In genomic region chr17:82217530-82218204, GRCh38 we compare ENCODE assay signal across 2 cellular contexts.
A peak's percentile ranks its signal among the peaks of the same experiment; 100 is the strongest.
TF ChIP-seq lines count a peak whose summit lies in the region.

No MANE protein-coding gene starts in this region.

TF ChIP-seq in GM12878, 131 proteins besides CTCF, POLR2A, EP300 and RAD21:
- TF ChIP-seq PML (IDR thresholded peaks at IDR 0.05; ENCODE audit: low read length) (no peak), EZH2 (IDR thresholded peaks at IDR 0.05; ENCODE audit: borderline replicate concordance, control insufficient read depth, low read depth, low read length) (no peak), MEF2B (IDR thresholded peaks at IDR 0.05; ENCODE audit: partially characterized antibody, poor library complexity, severe bottlenecking) (no peak), TAF1 (IDR thresholded peaks at IDR 0.05; ENCODE audit: borderline replicate concordance, low read depth, low read length) (no peak), CREB1 (IDR thresholded peaks at IDR 0.05; ENCODE audit: low read depth) (no peak), REST (IDR thresholded peaks at IDR 0.05; ENCODE audit: low read depth, low read length) (no peak), BRCA1 (IDR thresholded peaks at IDR 0.05; ENCODE audit: low read depth, low read length) (no peak), ZNF622 (IDR thresholded peaks at IDR 0.05) (no peak), PAX5 (IDR thresholded peaks at IDR 0.05; ENCODE audit: borderline replicate concordance, low read depth, low read length) (no peak), PRDM15 (CRISPR knock-in tag; IDR thresholded peaks at IDR 0.05) (no peak), PKNOX1 (IDR thresholded peaks at IDR 0.05) (no peak), RELB (IDR thresholded peaks at IDR 0.05; ENCODE audit: low read depth) (no peak), BACH1 (IDR thresholded peaks at IDR 0.05; ENCODE audit: borderline replicate concordance) (no peak), MXI1 (IDR thresholded peaks at IDR 0.05; ENCODE audit: low read depth, low read length) (no peak), SREBF2 (IDR thresholded peaks at IDR 0.05; ENCODE audit: low read length) (no peak), RUNX3 (IDR thresholded peaks at IDR 0.05; ENCODE audit: low read length) (no peak), BCL11A (IDR thresholded peaks at IDR 0.05; ENCODE audit: low read depth, low read length) (no peak), NBN (IDR thresholded peaks at IDR 0.05) (no peak)

TF ChIP-seq in HepG2, 621 proteins besides CTCF, POLR2A, EP300 and RAD21 (continues in another document):
- peak; percentile 75 for TF ChIP-seq ZBTB7A (CRISPR knock-in tag; IDR thresholded peaks at IDR 0.05)
- no peak for TF ChIP-seq ZNF496 (CRISPR knock-in tag; IDR thresholded peaks at IDR 0.05; ENCODE audit: insufficient replicate concordance)
- TF ChIP-seq ZNF329 (CRISPR knock-in tag; IDR thresholded peaks at IDR 0.05; ENCODE audit: low read depth): peak; percentile 77; the same call in 1 of the 2 replicates
- peak; percentile 24 for TF ChIP-seq RBM39 (IDR thresholded peaks at IDR 0.05; ENCODE audit: low read depth, low read length, poor library complexity, severe bottlenecking)
- TF ChIP-seq PATZ1 (CRISPR knock-in tag; IDR thresholded peaks at IDR 0.05): peak; percentile 99
- TF ChIP-seq TFDP2 (CRISPR knock-in tag; IDR thresholded peaks at IDR 0.05): peak; percentile 55
- TF ChIP-seq ZNF674 (CRISPR knock-in tag; IDR thresholded peaks at IDR 0.05; ENCODE audit: low read depth): no peak
- no peak for TF ChIP-seq MBD4 (IDR thresholded peaks at IDR 0.05; ENCODE audit: borderline replicate concordance, low read length)
- TF ChIP-seq RBM22 (optimal IDR thresholded peaks at IDR 0.05; ENCODE audit: low read length): no peak
- TF ChIP-seq, protein P1, sequence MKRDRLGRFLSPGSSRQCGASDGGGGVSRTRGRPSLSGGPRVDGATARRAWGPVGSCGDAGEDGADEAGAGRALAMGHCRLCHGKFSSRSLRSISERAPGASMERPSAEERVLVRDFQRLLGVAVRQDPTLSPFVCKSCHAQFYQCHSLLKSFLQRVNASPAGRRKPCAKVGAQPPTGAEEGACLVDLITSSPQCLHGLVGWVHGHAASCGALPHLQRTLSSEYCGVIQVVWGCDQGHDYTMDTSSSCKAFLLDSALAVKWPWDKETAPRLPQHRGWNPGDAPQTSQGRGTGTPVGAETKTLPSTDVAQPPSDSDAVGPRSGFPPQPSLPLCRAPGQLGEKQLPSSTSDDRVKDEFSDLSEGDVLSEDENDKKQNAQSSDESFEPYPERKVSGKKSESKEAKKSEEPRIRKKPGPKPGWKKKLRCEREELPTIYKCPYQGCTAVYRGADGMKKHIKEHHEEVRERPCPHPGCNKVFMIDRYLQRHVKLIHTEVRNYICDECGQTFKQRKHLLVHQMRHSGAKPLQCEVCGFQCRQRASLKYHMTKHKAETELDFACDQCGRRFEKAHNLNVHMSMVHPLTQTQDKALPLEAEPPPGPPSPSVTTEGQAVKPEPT (CRISPR knock-in tag; IDR thresholded peaks at IDR 0.05; ENCODE audit: low read depth): 0 out of 2 replicates have a peak, but pooled peaks have one; percentile 63
- TF ChIP-seq ZNF207 (IDR thresholded peaks at IDR 0.05; ENCODE audit: borderline replicate concordance): no peak
- peak; percentile 85; the same call in 1 of the 2 replicates for TF ChIP-seq ZBTB20 (CRISPR knock-in tag; IDR thresholded peaks at IDR 0.05; ENCODE audit: borderline replicate concordance, low read depth)
- no peak for TF ChIP-seq PRMT3 (CRISPR knock-in tag; IDR thresholded peaks at IDR 0.05; ENCODE audit: borderline replicate concordance, low read depth)
- no peak for TF ChIP-seq ELF4 (CRISPR knock-in tag; IDR thresholded peaks at IDR 0.05; ENCODE audit: borderline replicate concordance)
- peak; percentile 40; the same call in 1 of the 2 replicates for TF ChIP-seq ZBTB37 (CRISPR knock-in tag; IDR thresholded peaks at IDR 0.05)
- peak; percentile 67 for TF ChIP-seq ZNF350 (CRISPR knock-in tag; IDR thresholded peaks at IDR 0.05; ENCODE audit: borderline replicate concordance, low read depth)
- TF ChIP-seq, protein P2, sequence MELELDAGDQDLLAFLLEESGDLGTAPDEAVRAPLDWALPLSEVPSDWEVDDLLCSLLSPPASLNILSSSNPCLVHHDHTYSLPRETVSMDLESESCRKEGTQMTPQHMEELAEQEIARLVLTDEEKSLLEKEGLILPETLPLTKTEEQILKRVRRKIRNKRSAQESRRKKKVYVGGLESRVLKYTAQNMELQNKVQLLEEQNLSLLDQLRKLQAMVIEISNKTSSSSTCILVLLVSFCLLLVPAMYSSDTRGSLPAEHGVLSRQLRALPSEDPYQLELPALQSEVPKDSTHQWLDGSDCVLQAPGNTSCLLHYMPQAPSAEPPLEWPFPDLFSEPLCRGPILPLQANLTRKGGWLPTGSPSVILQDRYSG (CRISPR knock-in tag; IDR thresholded peaks at IDR 0.05): peak; percentile 88
- no peak for TF ChIP-seq ZNF788 (CRISPR knock-in tag; IDR thresholded peaks at IDR 0.05; ENCODE audit: borderline replicate concordance)
- peak; percentile 55; the same call in 1 of the 2 replicates for TF ChIP-seq CHD2 (IDR thresholded peaks at IDR 0.05; ENCODE audit: low read depth, low read length)
- no peak for TF ChIP-seq ONECUT2 (CRISPR knock-in tag; IDR thresholded peaks at IDR 0.05)
- TF ChIP-seq ISL2 (CRISPR knock-in tag; IDR thresholded peaks at IDR 0.05): peak; percentile 49
- TF ChIP-seq GATAD2A (CRISPR knock-in tag; IDR thresholded peaks at IDR 0.05): peak; percentile 85; the same call in 1 of the 2 replicates
- TF ChIP-seq YEATS2 (CRISPR knock-in tag; IDR thresholded peaks at IDR 0.05; ENCODE audit: borderline replicate concordance): peak; percentile 71; the same call in 1 of the 2 replicates
- peak; percentile 97 for TF ChIP-seq ZNF589 (CRISPR knock-in tag; conservative IDR thresholded peaks at IDR 0.05)
- TF ChIP-seq REL (CRISPR knock-in tag; conservative IDR thresholded peaks at IDR 0.05): peak; percentile 67; the same call in 1 of the 2 replicates
- TF ChIP-seq ZNF780A (CRISPR knock-in tag; IDR thresholded peaks at IDR 0.05): no peak; the same call in 1 of the 2 replicates
- peak; percentile 59; the same call in 1 of the 2 replicates for TF ChIP-seq ZNF263 (CRISPR knock-in tag; IDR thresholded peaks at IDR 0.05)
- TF ChIP-seq WIZ (CRISPR knock-in tag; IDR thresholded peaks at IDR 0.05): peak; percentile 84; the same call in 1 of the 2 replicates
- 0 out of 2 replicates have a peak, but pooled peaks have one; percentile 35 for TF ChIP-seq ZNF138 (CRISPR knock-in tag; IDR thresholded peaks at IDR 0.05; ENCODE audit: low read depth)
- TF ChIP-seq HDAC1 (CRISPR knock-in tag; IDR thresholded peaks at IDR 0.05): peak; percentile 55
- peak; percentile 27; the same call in 1 of the 2 replicates for TF ChIP-seq MEIS1 (CRISPR knock-in tag; IDR thresholded peaks at IDR 0.05; ENCODE audit: borderline replicate concordance)
- peak; percentile 56; the same call in 1 of the 2 replicates for TF ChIP-seq NRL (CRISPR knock-in tag; IDR thresholded peaks at IDR 0.05; ENCODE audit: borderline replicate concordance)
- TF ChIP-seq NFE2L2 (IDR thresholded peaks at IDR 0.05; ENCODE audit: low read length): peak; percentile 90
- TF ChIP-seq BHLHE40 (IDR thresholded peaks at IDR 0.05; ENCODE audit: low read length): no peak
- peak; percentile 74 for TF ChIP-seq IKZF4 (CRISPR knock-in tag; IDR thresholded peaks at IDR 0.05; ENCODE audit: borderline replicate concordance, low read depth, not compliant biosample characterization)
- TF ChIP-seq SPEN (CRISPR knock-in tag; IDR thresholded peaks at IDR 0.05; ENCODE audit: low read depth): peak; percentile 88; the same call in 1 of the 2 replicates
- no peak for TF ChIP-seq SKI (IDR thresholded peaks at IDR 0.05; ENCODE audit: partially characterized antibody)
- peak; percentile 18; the same call in 1 of the 2 replicates for TF ChIP-seq ZBTB7B (CRISPR knock-in tag; IDR thresholded peaks at IDR 0.05)
- peak; percentile 88 for TF ChIP-seq KAT8 (CRISPR knock-in tag; IDR thresholded peaks at IDR 0.05)
- TF ChIP-seq MEF2D (CRISPR knock-in tag; IDR thresholded peaks at IDR 0.05): peak; percentile 61
- TF ChIP-seq ZNF672 (CRISPR knock-in tag; IDR thresholded peaks at IDR 0.05): peak; percentile 63; the same call in 1 of the 2 replicates
- no peak for TF ChIP-seq SETDB1 (CRISPR knock-in tag; IDR thresholded peaks at IDR 0.05; ENCODE audit: borderline replicate concordance)
- 0 out of 2 replicates have a peak, but pooled peaks have one; percentile 15 for TF ChIP-seq ZNF75D (CRISPR knock-in tag; IDR thresholded peaks at IDR 0.05; ENCODE audit: borderline replicate concordance)
- no peak; the same call in 1 of the 2 replicates for TF ChIP-seq ZNF570 (CRISPR knock-in tag; IDR thresholded peaks at IDR 0.05; ENCODE audit: borderline replicate concordance)
- TF ChIP-seq ZNF83 (CRISPR knock-in tag; IDR thresholded peaks at IDR 0.05; ENCODE audit: borderline replicate concordance): no peak
- peak; percentile 86; the same call in 1 of the 2 replicates for TF ChIP-seq ZNF441 (CRISPR knock-in tag; IDR thresholded peaks at IDR 0.05; ENCODE audit: borderline replicate concordance)
- TF ChIP-seq SUZ12 (IDR thresholded peaks at IDR 0.05; ENCODE audit: low read depth, low read length): no peak
- TF ChIP-seq, protein P3, sequence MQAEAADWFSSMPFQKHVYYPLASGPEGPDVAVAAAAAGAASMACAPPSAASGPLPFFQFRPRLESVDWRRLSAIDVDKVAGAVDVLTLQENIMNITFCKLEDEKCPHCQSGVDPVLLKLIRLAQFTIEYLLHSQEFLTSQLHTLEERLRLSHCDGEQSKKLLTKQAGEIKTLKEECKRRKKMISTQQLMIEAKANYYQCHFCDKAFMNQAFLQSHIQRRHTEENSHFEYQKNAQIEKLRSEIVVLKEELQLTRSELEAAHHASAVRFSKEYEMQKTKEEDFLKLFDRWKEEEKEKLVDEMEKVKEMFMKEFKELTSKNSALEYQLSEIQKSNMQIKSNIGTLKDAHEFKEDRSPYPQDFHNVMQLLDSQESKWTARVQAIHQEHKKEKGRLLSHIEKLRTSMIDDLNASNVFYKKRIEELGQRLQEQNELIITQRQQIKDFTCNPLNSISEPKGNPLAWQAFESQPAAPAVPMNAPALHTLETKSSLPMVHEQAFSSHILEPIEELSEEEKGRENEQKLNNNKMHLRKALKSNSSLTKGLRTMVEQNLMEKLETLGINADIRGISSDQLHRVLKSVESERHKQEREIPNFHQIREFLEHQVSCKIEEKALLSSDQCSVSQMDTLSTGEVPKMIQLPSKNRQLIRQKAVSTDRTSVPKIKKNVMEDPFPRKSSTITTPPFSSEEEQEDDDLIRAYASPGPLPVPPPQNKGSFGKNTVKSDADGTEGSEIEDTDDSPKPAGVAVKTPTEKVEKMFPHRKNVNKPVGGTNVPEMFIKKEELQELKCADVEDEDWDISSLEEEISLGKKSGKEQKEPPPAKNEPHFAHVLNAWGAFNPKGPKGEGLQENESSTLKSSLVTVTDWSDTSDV (CRISPR knock-in tag; IDR thresholded peaks at IDR 0.05): 0 out of 2 replicates have a peak, but pooled peaks have one; percentile 77
- TF ChIP-seq HHEX (CRISPR knock-in tag; IDR thresholded peaks at IDR 0.05): no peak
- TF ChIP-seq ZNF296 (CRISPR knock-in tag; conservative IDR thresholded peaks at IDR 0.05): 0 out of 2 replicates have a peak, but pooled peaks have one; percentile 22
- TF ChIP-seq REXO4 (CRISPR knock-in tag; IDR thresholded peaks at IDR 0.05; ENCODE audit: borderline replicate concordance): peak; percentile 86; the same call in 1 of the 2 replicates
- no peak for TF ChIP-seq ZSCAN31 (CRISPR knock-in tag; IDR thresholded peaks at IDR 0.05; ENCODE audit: low read depth)
- TF ChIP-seq, protein P4, sequence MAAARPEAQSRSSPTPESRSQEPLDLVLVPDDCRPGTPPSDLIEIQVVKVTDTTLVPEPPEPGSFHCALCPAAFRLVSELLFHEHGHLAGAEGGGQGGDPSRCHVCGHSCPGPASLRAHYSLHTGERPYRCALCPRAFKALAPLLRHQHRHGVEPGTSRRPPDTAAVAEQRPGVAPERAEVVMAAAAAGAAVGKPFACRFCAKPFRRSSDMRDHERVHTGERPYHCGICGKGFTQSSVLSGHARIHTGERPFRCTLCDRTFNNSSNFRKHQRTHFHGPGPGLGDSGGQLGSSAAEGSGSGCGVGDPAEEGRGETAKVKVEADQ (CRISPR knock-in tag; IDR thresholded peaks at IDR 0.05; ENCODE audit: borderline replicate concordance): peak; percentile 75; the same call in 1 of the 2 replicates
- no peak; the same call in 1 of the 2 replicates for TF ChIP-seq STAG1 (CRISPR knock-in tag; IDR thresholded peaks at IDR 0.05)
